ENCODE assay signal across 1 cellular context in genomic region chr5:179265529-179266290, GRCh38.
A peak's percentile ranks its signal among the peaks of the same experiment; 100 is the strongest.
TF ChIP-seq lines count a peak whose summit lies in the region.

No MANE protein-coding gene starts in this region.

TF ChIP-seq in HepG2, 621 proteins besides CTCF, POLR2A, EP300 and RAD21 (continued from another document and continues in another):
- TF ChIP-seq ZBTB10 (CRISPR knock-in tag; IDR thresholded peaks at IDR 0.05; ENCODE audit: borderline replicate concordance) (no peak), FOXO4 (CRISPR knock-in tag; conservative IDR thresholded peaks at IDR 0.05) (peak; percentile 89; the same call in 1 of the 2 replicates), HHEX (CRISPR knock-in tag; IDR thresholded peaks at IDR 0.05) (no peak), HMG20B (CRISPR knock-in tag; conservative IDR thresholded peaks at IDR 0.05) (no peak), NKX3-1 (CRISPR knock-in tag; IDR thresholded peaks at IDR 0.05) (no peak), HES4 (CRISPR knock-in tag; IDR thresholded peaks at IDR 0.05; ENCODE audit: borderline replicate concordance) (peak; percentile 42; the same call in 1 of the 2 replicates), BRCA1 (CRISPR knock-in tag; IDR thresholded peaks at IDR 0.05) (0 out of 2 replicates have a peak, but pooled peaks have one; percentile 63), UBTF (CRISPR knock-in tag; IDR thresholded peaks at IDR 0.05) (peak; percentile 58), ZFP82 (CRISPR knock-in tag; IDR thresholded peaks at IDR 0.05; ENCODE audit: borderline replicate concordance) (no peak), ZNF343 (CRISPR knock-in tag; IDR thresholded peaks at IDR 0.05) (0 out of 2 replicates have a peak, but pooled peaks have one; percentile 68), RBM22 (optimal IDR thresholded peaks at IDR 0.05; ENCODE audit: low read length) (no peak), NFAT5 (CRISPR knock-in tag; IDR thresholded peaks at IDR 0.05) (0 out of 2 replicates have a peak, but pooled peaks have one; percentile 22), MAX (IDR thresholded peaks at IDR 0.05) (peak; percentile 79), MAZ (IDR thresholded peaks at IDR 0.05; ENCODE audit: borderline replicate concordance, low read depth, low read length) (no peak), MAZ (CRISPR knock-in tag; IDR thresholded peaks at IDR 0.05; ENCODE audit: low read depth) (0 out of 2 replicates have a peak, but pooled peaks have one; percentile 24), ZNF766 (CRISPR knock-in tag; IDR thresholded peaks at IDR 0.05; ENCODE audit: borderline replicate concordance) (0 out of 2 replicates have a peak, but pooled peaks have one; percentile 49), SAP130 (CRISPR knock-in tag; IDR thresholded peaks at IDR 0.05; ENCODE audit: low read depth) (peak; percentile 27; the same call in 1 of the 2 replicates), MXD1 (CRISPR knock-in tag; IDR thresholded peaks at IDR 0.05) (peak; percentile 36; the same call in 1 of the 2 replicates), JUN (CRISPR knock-in tag; IDR thresholded peaks at IDR 0.05) (peak; percentile 40), CEBPB (IDR thresholded peaks at IDR 0.05; ENCODE audit: borderline replicate concordance, low read depth, low read length) (peak; percentile 74; the same call in 1 of the 2 replicates), ZNF501 (CRISPR knock-in tag; IDR thresholded peaks at IDR 0.05) (0 out of 2 replicates have a peak, but pooled peaks have one; percentile 28), KLF16 (CRISPR knock-in tag; IDR thresholded peaks at IDR 0.05) (0 out of 4 replicates have a peak, but pooled peaks of 1 of the 2 experiments have one; percentile 35), ZBTB43 (CRISPR knock-in tag; conservative IDR thresholded peaks at IDR 0.05) (0 out of 2 replicates have a peak, but pooled peaks have one; percentile 19), MEIS1 (CRISPR knock-in tag; IDR thresholded peaks at IDR 0.05; ENCODE audit: borderline replicate concordance) (no peak; the same call in 1 of the 2 replicates), DR1 (CRISPR knock-in tag; IDR thresholded peaks at IDR 0.05) (no peak), ELF1 (CRISPR knock-in tag; IDR thresholded peaks at IDR 0.05) (0 out of 2 replicates have a peak, but pooled peaks have one; percentile 32), CHCHD3 (CRISPR knock-in tag; IDR thresholded peaks at IDR 0.05) (peak; percentile 60; the same call in 1 of the 2 replicates), PHF21A (CRISPR knock-in tag; IDR thresholded peaks at IDR 0.05) (peak; percentile 47; the same call in 1 of the 2 replicates), BATF2 (CRISPR knock-in tag; IDR thresholded peaks at IDR 0.05) (0 out of 2 replicates have a peak, but pooled peaks have one; percentile 15), ZNF563 (CRISPR knock-in tag; IDR thresholded peaks at IDR 0.05) (peak; percentile 53; the same call in 1 of the 2 replicates), SPEN (CRISPR knock-in tag; IDR thresholded peaks at IDR 0.05; ENCODE audit: low read depth) (peak; percentile 54; the same call in 1 of the 2 replicates), ZNF800 (CRISPR knock-in tag; IDR thresholded peaks at IDR 0.05) (peak; percentile 84), ZNF709 (CRISPR knock-in tag; IDR thresholded peaks at IDR 0.05) (peak; percentile 53; the same call in 1 of the 2 replicates), PTBP1 (IDR thresholded peaks at IDR 0.05; ENCODE audit: low read depth, low read length, poor library complexity, severe bottlenecking) (no peak), ZNF329 (CRISPR knock-in tag; IDR thresholded peaks at IDR 0.05; ENCODE audit: low read depth) (no peak), NR2F1 (CRISPR knock-in tag; IDR thresholded peaks at IDR 0.05) (0 out of 4 replicates have a peak, but pooled peaks of 1 of the 2 experiments have one; percentile 9), CBX2 (IDR thresholded peaks at IDR 0.05; ENCODE audit: low read depth, low read length) (no peak), CBX2 (CRISPR knock-in tag; IDR thresholded peaks at IDR 0.05; ENCODE audit: low read depth) (0 out of 2 replicates have a peak, but pooled peaks have one; percentile 13), EHMT2 (IDR thresholded peaks at IDR 0.05; ENCODE audit: borderline replicate concordance, low read depth, low read length) (no peak), MED13 (CRISPR knock-in tag; IDR thresholded peaks at IDR 0.05) (0 out of 2 replicates have a peak, but pooled peaks have one; percentile 39), ZNF710 (CRISPR knock-in tag; IDR thresholded peaks at IDR 0.05; ENCODE audit: borderline replicate concordance) (peak; percentile 57; the same call in 1 of the 2 replicates), ZNF550 (CRISPR knock-in tag; IDR thresholded peaks at IDR 0.05; ENCODE audit: borderline replicate concordance) (no peak), SNAPC2 (CRISPR knock-in tag; IDR thresholded peaks at IDR 0.05) (peak; percentile 63; the same call in 1 of the 2 replicates)
